Comparison of ENCODE assay signal across 2 cellular contexts in the genomic region with DNA sequence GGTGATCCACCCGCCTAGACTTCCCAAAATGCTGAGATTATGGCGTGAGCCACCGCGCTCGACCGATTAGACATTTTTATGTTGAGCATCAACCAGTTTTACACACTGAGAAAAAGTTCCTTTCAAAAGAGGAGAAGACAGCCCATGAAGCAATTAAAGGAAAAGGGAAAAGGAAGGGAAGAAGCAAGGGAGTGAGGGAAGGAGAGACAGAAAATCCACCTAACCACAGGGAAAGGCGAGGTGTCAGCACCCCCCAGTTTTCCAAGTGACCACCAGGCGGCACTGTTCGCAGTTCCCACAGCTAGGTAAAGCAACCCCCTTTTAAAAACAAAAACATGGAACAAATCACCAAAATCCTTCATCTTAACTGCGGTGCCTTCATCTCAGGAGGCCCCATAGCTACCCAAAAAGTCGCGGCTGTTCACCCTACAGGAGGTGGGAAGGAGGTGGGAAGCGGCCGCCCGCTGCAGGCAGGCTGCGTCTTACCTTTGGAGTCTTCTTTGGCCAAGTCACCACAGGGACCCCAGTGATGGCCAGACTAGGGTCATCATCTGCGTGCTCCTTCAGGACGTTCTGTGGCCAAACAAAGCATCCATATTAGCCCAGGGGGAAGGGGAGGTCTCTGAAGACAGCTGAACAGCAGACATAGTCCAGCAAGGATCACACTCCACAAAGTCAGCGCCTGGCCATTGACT.
TF ChIP-seq lines count a peak whose summit lies in the region.

No MANE protein-coding gene starts in this region.

TF ChIP-seq in GM23338, 12 proteins besides CTCF, POLR2A, EP300 and RAD21 (continued from another document):
- no peak for TF ChIP-seq ZNF462 (CRISPR knock-in tag; IDR thresholded peaks at IDR 0.05)
- TF ChIP-seq ZNF114 (CRISPR knock-in tag; IDR thresholded peaks at IDR 0.05): no peak
- no peak for TF ChIP-seq ZNF331 (CRISPR knock-in tag; IDR thresholded peaks at IDR 0.05; ENCODE audit: low read depth)
- no peak for TF ChIP-seq CREB1 (CRISPR knock-in tag; IDR thresholded peaks at IDR 0.05; ENCODE audit: low read depth)
- TF ChIP-seq, protein P1, sequence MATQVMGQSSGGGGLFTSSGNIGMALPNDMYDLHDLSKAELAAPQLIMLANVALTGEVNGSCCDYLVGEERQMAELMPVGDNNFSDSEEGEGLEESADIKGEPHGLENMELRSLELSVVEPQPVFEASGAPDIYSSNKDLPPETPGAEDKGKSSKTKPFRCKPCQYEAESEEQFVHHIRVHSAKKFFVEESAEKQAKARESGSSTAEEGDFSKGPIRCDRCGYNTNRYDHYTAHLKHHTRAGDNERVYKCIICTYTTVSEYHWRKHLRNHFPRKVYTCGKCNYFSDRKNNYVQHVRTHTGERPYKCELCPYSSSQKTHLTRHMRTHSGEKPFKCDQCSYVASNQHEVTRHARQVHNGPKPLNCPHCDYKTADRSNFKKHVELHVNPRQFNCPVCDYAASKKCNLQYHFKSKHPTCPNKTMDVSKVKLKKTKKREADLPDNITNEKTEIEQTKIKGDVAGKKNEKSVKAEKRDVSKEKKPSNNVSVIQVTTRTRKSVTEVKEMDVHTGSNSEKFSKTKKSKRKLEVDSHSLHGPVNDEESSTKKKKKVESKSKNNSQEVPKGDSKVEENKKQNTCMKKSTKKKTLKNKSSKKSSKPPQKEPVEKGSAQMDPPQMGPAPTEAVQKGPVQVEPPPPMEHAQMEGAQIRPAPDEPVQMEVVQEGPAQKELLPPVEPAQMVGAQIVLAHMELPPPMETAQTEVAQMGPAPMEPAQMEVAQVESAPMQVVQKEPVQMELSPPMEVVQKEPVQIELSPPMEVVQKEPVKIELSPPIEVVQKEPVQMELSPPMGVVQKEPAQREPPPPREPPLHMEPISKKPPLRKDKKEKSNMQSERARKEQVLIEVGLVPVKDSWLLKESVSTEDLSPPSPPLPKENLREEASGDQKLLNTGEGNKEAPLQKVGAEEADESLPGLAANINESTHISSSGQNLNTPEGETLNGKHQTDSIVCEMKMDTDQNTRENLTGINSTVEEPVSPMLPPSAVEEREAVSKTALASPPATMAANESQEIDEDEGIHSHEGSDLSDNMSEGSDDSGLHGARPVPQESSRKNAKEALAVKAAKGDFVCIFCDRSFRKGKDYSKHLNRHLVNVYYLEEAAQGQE (IDR thresholded peaks at IDR 0.05; ENCODE audit: unreplicated experiment): no peak
- TF ChIP-seq JUNB (IDR thresholded peaks at IDR 0.05; ENCODE audit: unreplicated experiment): no peak
- TF ChIP-seq EZH2 (IDR thresholded peaks at IDR 0.05; ENCODE audit: low read depth, unreplicated experiment): no peak
TF ChIP-seq in GM23338: peak in this region for 0.

TF ChIP-seq in K562, 482 proteins besides CTCF, POLR2A, EP300 and RAD21 (continued from another document):
- TF ChIP-seq, protein P2, sequence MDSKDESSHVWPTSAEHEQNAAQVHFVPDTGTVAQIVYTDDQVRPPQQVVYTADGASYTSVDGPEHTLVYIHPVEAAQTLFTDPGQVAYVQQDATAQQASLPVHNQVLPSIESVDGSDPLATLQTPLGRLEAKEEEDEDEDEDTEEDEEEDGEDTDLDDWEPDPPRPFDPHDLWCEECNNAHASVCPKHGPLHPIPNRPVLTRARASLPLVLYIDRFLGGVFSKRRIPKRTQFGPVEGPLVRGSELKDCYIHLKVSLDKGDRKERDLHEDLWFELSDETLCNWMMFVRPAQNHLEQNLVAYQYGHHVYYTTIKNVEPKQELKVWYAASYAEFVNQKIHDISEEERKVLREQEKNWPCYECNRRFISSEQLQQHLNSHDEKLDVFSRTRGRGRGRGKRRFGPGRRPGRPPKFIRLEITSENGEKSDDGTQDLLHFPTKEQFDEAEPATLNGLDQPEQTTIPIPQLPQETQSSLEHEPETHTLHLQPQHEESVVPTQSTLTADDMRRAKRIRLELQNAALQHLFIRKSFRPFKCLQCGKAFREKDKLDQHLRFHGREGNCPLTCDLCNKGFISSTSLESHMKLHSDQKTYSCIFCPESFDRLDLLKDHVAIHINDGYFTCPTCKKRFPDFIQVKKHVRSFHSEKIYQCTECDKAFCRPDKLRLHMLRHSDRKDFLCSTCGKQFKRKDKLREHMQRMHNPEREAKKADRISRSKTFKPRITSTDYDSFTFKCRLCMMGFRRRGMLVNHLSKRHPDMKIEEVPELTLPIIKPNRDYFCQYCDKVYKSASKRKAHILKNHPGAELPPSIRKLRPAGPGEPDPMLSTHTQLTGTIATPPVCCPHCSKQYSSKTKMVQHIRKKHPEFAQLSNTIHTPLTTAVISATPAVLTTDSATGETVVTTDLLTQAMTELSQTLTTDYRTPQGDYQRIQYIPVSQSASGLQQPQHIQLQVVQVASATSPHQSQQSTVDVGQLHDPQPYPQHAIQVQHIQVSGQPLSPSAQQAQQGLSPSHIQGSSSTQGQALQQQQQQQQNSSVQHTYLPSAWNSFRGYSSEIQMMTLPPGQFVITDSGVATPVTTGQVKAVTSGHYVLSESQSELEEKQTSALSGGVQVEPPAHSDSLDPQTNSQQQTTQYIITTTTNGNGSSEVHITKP (IDR thresholded peaks at IDR 0.05; ENCODE audit: partially characterized antibody): no peak
- no peak for TF ChIP-seq ZNF584 (CRISPR knock-in tag; IDR thresholded peaks at IDR 0.05; ENCODE audit: low read depth)
- TF ChIP-seq NRF1 (conservative IDR thresholded peaks at IDR 0.05 in 1 of 2, IDR thresholded peaks at IDR 0.05 in 1 of 2): no peak
- peak; percentile 69 for TF ChIP-seq ZBTB33 (CRISPR knock-in tag; IDR thresholded peaks at IDR 0.05)
- TF ChIP-seq TSC22D4 (tag; IDR thresholded peaks at IDR 0.05): no peak
- TF ChIP-seq ZNF77 (CRISPR knock-in tag; IDR thresholded peaks at IDR 0.05): no peak
- peak; percentile 57 for TF ChIP-seq SMC3 (conservative IDR thresholded peaks at IDR 0.05; ENCODE audit: insufficient read depth, low read depth, low read length)
- TF ChIP-seq SREBF2 (CRISPR knock-in tag; IDR thresholded peaks at IDR 0.05): no peak
TF ChIP-seq in K562: peak in this region for 6.
